In the genomic region with DNA sequence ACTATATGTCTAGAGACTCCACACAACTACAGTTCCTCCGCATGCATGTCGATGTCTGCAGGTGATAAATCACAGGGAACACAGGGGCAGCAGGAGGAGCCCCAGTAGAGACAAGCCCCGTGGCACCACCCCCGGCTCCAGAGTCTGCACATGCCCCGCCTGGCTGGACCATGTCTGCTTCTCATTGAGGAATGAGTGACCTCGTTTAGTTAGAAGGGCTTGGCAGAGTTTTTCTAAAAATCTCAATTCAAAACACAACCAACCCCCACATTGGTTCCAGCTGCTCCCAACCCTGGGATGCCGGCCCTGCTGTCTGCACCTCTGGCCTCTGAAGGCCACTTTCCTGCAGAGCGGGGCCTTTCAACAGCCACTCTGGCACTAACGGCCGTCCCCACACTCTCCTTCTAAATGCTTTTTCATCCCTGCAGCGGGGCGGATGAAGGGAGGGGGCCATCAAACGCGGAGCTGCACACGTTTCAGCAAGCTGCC, we compare ENCODE assay signal across 13 cellular contexts.
A peak's percentile ranks its signal among the peaks of the same experiment; 100 is the strongest.
DNase-seq lines count a peak whose midpoint lies in the region; ATAC-seq and TF ChIP-seq lines count a peak whose summit lies in the region.
"Had no signal": no experiment of that assay in that cellular context is flagged by ENCODE, and none has a peak within 500 bp of the region (broad histone marks: within the 10 kb centered on the region; RNA-seq: fewer than 3 reads in every experiment).

No MANE protein-coding gene starts in this region.

- peaks cover 0 to 79% (median 0%) of the 10 kb centered on the region in 4 donors for H3K27me3 ChIP-seq in esophagus squamous epithelium
- no peaks in the 10 kb centered on the region for H3K27me3 ChIP-seq in muscle layer of colon (ENCODE audit: control insufficient read depth in 1 of 2, insufficient read depth in 2 of 2, low read length in 2 of 2)

- TF ChIP-seq POLR2A in esophagus squamous epithelium (IDR thresholded peaks at IDR 0.05), result no peak

- CTCF ChIA-PET in activated CD8-positive, alpha-beta memory T cell treated with anti-CD3 and anti-CD28 coated beads, Interleukin-2, amount 10 ng/mL, durations not matched to agents 7 days and 5 days (lab: Charles Lee), result interaction anchor here (1.2 kb wide), 1 partner anchor 107 kb away, joined by 3 read pairs; no protein-coding TSS in a partner anchor

- DNase-seq in activated CD8-positive, alpha-beta memory T cell treated with anti-CD3 and anti-CD28 coated beads, Interleukin-2, amount 50 U/mL, for 48 hours, result peak; percentile 47
- DNase-seq in activated CD8-positive, alpha-beta memory T cell treated with anti-CD3 and anti-CD28 coated beads, Interleukin-2, amount 10 ng/mL, durations not matched to agents 7 days and 5 days, result no peak
- no peak for DNase-seq in esophagus squamous epithelium (lab: John Stamatoyannopoulos, UW)
- no peak for DNase-seq in pons (ENCODE audit: low spot score)
- DNase-seq: AML-193, NCI-H187, SHP77 had no signal

- H3K4me3 ChIP-seq in esophagus squamous epithelium (peak overlapping the region in 1 of 4 donors; percentile 3), muscle layer of colon (ENCODE audit: low read depth in 1 of 2, low read length in 2 of 2) (peak overlapping the region in 1 of 2 donors; percentile 30), urinary bladder (ENCODE audit: low read depth, low read length) (no peak overlapping the region)

- intact Hi-C loops in esophagus squamous epithelium (cut with DNase I), result no loop called here

- H3K9me3 Mint-ChIP-seq in activated CD8-positive, alpha-beta memory T cell treated with anti-CD3 and anti-CD28 coated beads, Interleukin-2, amount 10 ng/mL, durations not matched to agents 7 days and 5 days (ENCODE audit: low read depth), result no peaks in the 10 kb centered on the region
- H3K9me3 Mint-ChIP-seq: activated naive CD4-positive, alpha-beta T cell treated with anti-CD3 and anti-CD28 coated beads, Interleukin-2, amount 50 U/mL, for 72 hours had no signal

- H3K27me3 Mint-ChIP-seq in activated CD8-positive, alpha-beta memory T cell treated with anti-CD3 and anti-CD28 coated beads, Interleukin-2, amount 10 ng/mL, durations not matched to agents 7 days and 5 days, result peaks cover 29% of the 10 kb centered on the region

- 35 to 80% methylated on average over 8 to 11 of the region's 15 CpGs for WGBS in esophagus squamous epithelium, 2 donors
- 8% methylated on average over 15 of the region's 15 CpGs for WGBS in urinary bladder

- peak overlapping the region; percentile 4 for H3K9ac ChIP-seq in muscle layer of colon (ENCODE audit: low read length)

- H3K9me3 ChIP-seq in esophagus squamous epithelium (no peaks in the 10 kb centered on the region), muscle layer of colon (ENCODE audit: low read length) (no peaks in the 10 kb centered on the region)

- no peaks in the 10 kb centered on the region for H3K36me3 Mint-ChIP-seq in activated CD8-positive, alpha-beta memory T cell treated with anti-CD3 and anti-CD28 coated beads, Interleukin-2, amount 10 ng/mL, durations not matched to agents 7 days and 5 days
- H3K36me3 Mint-ChIP-seq: activated naive CD4-positive, alpha-beta T cell treated with anti-CD3 and anti-CD28 coated beads, Interleukin-2, amount 50 U/mL, for 72 hours had no signal

- H3K27ac ChIP-seq in esophagus squamous epithelium (peak overlapping the region in 3 of 4 donors; percentile 27 to 81 (median 69)), muscle layer of colon (ENCODE audit: low read depth, low read length) (peak overlapping the region; percentile 81), urinary bladder (ENCODE audit: low read depth) (peak overlapping the region; percentile 44)

- no peak for TF ChIP-seq CTCF in esophagus squamous epithelium (IDR thresholded peaks at IDR 0.05)

- H3K4me3 Mint-ChIP-seq in activated CD8-positive, alpha-beta memory T cell treated with anti-CD3 and anti-CD28 coated beads, Interleukin-2, amount 10 ng/mL, durations not matched to agents 7 days and 5 days, result no peak overlapping the region

- ATAC-seq in activated CD8-positive, alpha-beta memory T cell treated with anti-CD3 and anti-CD28 coated beads, Interleukin-2, amount 10 ng/mL, durations not matched to agents 7 days and 5 days, result no peak
- ATAC-seq in GM21528 (IDR thresholded peaks at IDR 0.05; ENCODE audit: low FRiP score, unreplicated experiment) (no peak), GM18861 (IDR thresholded peaks at IDR 0.05; ENCODE audit: unreplicated experiment) (no peak)
- ATAC-seq: activated naive CD4-positive, alpha-beta T cell treated with anti-CD3 and anti-CD28 coated beads, Interleukin-2, amount 50 U/mL, for 72 hours; left colon had no signal

- H3K4me1 ChIP-seq in esophagus squamous epithelium (peaks cover 0 to 57% (median 16%) of the 10 kb centered on the region in 3 donors), muscle layer of colon (ENCODE audit: insufficient read depth, low read length) (peaks cover 76% of the 10 kb centered on the region), urinary bladder (ENCODE audit: insufficient read depth) (peaks cover 1% of the 10 kb centered on the region)

- H3K27ac Mint-ChIP-seq in activated CD8-positive, alpha-beta memory T cell treated with anti-CD3 and anti-CD28 coated beads, Interleukin-2, amount 10 ng/mL, durations not matched to agents 7 days and 5 days, result no peak overlapping the region
- H3K27ac Mint-ChIP-seq: activated naive CD4-positive, alpha-beta T cell treated with anti-CD3 and anti-CD28 coated beads, Interleukin-2, amount 50 U/mL, for 72 hours had no signal

- peaks cover 30% of the 10 kb centered on the region for H3K4me1 Mint-ChIP-seq in activated CD8-positive, alpha-beta memory T cell treated with anti-CD3 and anti-CD28 coated beads, Interleukin-2, amount 10 ng/mL, durations not matched to agents 7 days and 5 days

- no peaks in the 10 kb centered on the region for H3K36me3 ChIP-seq in esophagus squamous epithelium
- H3K36me3 ChIP-seq in muscle layer of colon (ENCODE audit: insufficient read depth, low read length), result no peaks in the 10 kb centered on the region
- H3K36me3 ChIP-seq in urinary bladder (ENCODE audit: insufficient read depth), result no peaks in the 10 kb centered on the region
